2 cellular contexts compared by ENCODE assay signal in genomic region chr16:89870440-89870839, GRCh38.
TF ChIP-seq lines count a peak whose summit lies in the region.

No MANE protein-coding gene starts in this region.

TF ChIP-seq in HepG2, 621 proteins besides CTCF, POLR2A, EP300 and RAD21 (continues in another document):
- TF ChIP-seq, protein P1, sequence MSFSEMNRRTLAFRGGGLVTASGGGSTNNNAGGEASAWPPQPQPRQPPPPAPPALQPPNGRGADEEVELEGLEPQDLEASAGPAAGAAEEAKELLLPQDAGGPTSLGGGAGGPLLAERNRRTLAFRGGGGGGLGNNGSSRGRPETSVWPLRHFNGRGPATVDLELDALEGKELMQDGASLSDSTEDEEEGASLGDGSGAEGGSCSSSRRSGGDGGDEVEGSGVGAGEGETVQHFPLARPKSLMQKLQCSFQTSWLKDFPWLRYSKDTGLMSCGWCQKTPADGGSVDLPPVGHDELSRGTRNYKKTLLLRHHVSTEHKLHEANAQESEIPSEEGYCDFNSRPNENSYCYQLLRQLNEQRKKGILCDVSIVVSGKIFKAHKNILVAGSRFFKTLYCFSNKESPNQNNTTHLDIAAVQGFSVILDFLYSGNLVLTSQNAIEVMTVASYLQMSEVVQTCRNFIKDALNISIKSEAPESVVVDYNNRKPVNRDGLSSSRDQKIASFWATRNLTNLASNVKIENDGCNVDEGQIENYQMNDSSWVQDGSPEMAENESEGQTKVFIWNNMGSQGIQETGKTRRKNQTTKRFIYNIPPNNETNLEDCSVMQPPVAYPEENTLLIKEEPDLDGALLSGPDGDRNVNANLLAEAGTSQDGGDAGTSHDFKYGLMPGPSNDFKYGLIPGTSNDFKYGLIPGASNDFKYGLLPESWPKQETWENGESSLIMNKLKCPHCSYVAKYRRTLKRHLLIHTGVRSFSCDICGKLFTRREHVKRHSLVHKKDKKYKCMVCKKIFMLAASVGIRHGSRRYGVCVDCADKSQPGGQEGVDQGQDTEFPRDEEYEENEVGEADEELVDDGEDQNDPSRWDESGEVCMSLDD (CRISPR knock-in tag; IDR thresholded peaks at IDR 0.05; ENCODE audit: borderline replicate concordance), result no peak
- no peak for TF ChIP-seq ZKSCAN1 (IDR thresholded peaks at IDR 0.05; ENCODE audit: low read length)
- no peak for TF ChIP-seq HOXD1 (CRISPR knock-in tag; IDR thresholded peaks at IDR 0.05)
- TF ChIP-seq, protein P2, sequence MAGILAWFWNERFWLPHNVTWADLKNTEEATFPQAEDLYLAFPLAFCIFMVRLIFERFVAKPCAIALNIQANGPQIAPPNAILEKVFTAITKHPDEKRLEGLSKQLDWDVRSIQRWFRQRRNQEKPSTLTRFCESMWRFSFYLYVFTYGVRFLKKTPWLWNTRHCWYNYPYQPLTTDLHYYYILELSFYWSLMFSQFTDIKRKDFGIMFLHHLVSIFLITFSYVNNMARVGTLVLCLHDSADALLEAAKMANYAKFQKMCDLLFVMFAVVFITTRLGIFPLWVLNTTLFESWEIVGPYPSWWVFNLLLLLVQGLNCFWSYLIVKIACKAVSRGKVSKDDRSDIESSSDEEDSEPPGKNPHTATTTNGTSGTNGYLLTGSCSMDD (CRISPR knock-in tag; IDR thresholded peaks at IDR 0.05), result no peak
- no peak for TF ChIP-seq ZIK1 (CRISPR knock-in tag; IDR thresholded peaks at IDR 0.05; ENCODE audit: borderline replicate concordance, low read depth)
- TF ChIP-seq TOPORS (CRISPR knock-in tag; IDR thresholded peaks at IDR 0.05), result peak; percentile 65; the same call in 1 of the 2 replicates
- TF ChIP-seq ZC3H4 (CRISPR knock-in tag; IDR thresholded peaks at IDR 0.05; ENCODE audit: borderline replicate concordance), result no peak
- TF ChIP-seq NFKBIZ (CRISPR knock-in tag; IDR thresholded peaks at IDR 0.05), result no peak
- TF ChIP-seq, protein P3, sequence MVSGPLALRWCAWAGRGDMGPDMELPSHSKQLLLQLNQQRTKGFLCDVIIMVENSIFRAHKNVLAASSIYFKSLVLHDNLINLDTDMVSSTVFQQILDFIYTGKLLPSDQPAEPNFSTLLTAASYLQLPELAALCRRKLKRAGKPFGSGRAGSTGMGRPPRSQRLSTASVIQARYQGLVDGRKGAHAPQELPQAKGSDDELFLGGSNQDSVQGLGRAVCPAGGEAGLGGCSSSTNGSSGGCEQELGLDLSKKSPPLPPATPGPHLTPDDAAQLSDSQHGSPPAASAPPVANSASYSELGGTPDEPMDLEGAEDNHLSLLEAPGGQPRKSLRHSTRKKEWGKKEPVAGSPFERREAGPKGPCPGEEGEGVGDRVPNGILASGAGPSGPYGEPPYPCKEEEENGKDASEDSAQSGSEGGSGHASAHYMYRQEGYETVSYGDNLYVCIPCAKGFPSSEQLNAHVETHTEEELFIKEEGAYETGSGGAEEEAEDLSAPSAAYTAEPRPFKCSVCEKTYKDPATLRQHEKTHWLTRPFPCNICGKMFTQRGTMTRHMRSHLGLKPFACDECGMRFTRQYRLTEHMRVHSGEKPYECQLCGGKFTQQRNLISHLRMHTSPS (CRISPR knock-in tag; IDR thresholded peaks at IDR 0.05; ENCODE audit: low read depth), result no peak
- TF ChIP-seq, protein P4, sequence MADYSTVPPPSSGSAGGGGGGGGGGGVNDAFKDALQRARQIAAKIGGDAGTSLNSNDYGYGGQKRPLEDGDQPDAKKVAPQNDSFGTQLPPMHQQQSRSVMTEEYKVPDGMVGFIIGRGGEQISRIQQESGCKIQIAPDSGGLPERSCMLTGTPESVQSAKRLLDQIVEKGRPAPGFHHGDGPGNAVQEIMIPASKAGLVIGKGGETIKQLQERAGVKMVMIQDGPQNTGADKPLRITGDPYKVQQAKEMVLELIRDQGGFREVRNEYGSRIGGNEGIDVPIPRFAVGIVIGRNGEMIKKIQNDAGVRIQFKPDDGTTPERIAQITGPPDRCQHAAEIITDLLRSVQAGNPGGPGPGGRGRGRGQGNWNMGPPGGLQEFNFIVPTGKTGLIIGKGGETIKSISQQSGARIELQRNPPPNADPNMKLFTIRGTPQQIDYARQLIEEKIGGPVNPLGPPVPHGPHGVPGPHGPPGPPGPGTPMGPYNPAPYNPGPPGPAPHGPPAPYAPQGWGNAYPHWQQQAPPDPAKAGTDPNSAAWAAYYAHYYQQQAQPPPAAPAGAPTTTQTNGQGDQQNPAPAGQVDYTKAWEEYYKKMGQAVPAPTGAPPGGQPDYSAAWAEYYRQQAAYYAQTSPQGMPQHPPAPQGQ (CRISPR knock-in tag; IDR thresholded peaks at IDR 0.05; ENCODE audit: borderline replicate concordance), result no peak
- 0 out of 2 replicates have a peak, but pooled peaks have one; percentile 30 for TF ChIP-seq ARID2 (CRISPR knock-in tag; IDR thresholded peaks at IDR 0.05; ENCODE audit: borderline replicate concordance)
- TF ChIP-seq, protein P5, sequence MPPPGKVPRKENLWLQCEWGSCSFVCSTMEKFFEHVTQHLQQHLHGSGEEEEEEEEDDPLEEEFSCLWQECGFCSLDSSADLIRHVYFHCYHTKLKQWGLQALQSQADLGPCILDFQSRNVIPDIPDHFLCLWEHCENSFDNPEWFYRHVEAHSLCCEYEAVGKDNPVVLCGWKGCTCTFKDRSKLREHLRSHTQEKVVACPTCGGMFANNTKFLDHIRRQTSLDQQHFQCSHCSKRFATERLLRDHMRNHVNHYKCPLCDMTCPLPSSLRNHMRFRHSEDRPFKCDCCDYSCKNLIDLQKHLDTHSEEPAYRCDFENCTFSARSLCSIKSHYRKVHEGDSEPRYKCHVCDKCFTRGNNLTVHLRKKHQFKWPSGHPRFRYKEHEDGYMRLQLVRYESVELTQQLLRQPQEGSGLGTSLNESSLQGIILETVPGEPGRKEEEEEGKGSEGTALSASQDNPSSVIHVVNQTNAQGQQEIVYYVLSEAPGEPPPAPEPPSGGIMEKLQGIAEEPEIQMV (CRISPR knock-in tag; IDR thresholded peaks at IDR 0.05; ENCODE audit: low read depth), result no peak
- TF ChIP-seq ZNF136 (CRISPR knock-in tag; IDR thresholded peaks at IDR 0.05; ENCODE audit: low read depth), result no peak
- TF ChIP-seq ZNF580 (CRISPR knock-in tag; IDR thresholded peaks at IDR 0.05; ENCODE audit: borderline replicate concordance, low read depth), result no peak
- no peak for TF ChIP-seq ZSCAN29 (CRISPR knock-in tag; conservative IDR thresholded peaks at IDR 0.05)
- no peak for TF ChIP-seq PLSCR1 (CRISPR knock-in tag; IDR thresholded peaks at IDR 0.05; ENCODE audit: borderline replicate concordance)
- TF ChIP-seq ISL2 (CRISPR knock-in tag; IDR thresholded peaks at IDR 0.05), result no peak
- TF ChIP-seq ZNF501 (CRISPR knock-in tag; IDR thresholded peaks at IDR 0.05), result no peak

TF ChIP-seq in HEK293, 187 proteins besides CTCF, POLR2A, EP300 and RAD21:
- 0 out of 2 replicates have a peak, but pooled peaks have one; percentile 15 for TF ChIP-seq SCRT1 (tag by site-specific recombination; IDR thresholded peaks at IDR 0.05; ENCODE audit: borderline replicate concordance)
- 0 out of 2 replicates have a peak, but pooled peaks have one; percentile 20 for TF ChIP-seq SCRT2 (tag by site-specific recombination; IDR thresholded peaks at IDR 0.05)
- TF ChIP-seq HOXA7 (CRISPR knock-in tag; IDR thresholded peaks at IDR 0.05; ENCODE audit: borderline replicate concordance), result no peak
- TF ChIP-seq, protein P6, sequence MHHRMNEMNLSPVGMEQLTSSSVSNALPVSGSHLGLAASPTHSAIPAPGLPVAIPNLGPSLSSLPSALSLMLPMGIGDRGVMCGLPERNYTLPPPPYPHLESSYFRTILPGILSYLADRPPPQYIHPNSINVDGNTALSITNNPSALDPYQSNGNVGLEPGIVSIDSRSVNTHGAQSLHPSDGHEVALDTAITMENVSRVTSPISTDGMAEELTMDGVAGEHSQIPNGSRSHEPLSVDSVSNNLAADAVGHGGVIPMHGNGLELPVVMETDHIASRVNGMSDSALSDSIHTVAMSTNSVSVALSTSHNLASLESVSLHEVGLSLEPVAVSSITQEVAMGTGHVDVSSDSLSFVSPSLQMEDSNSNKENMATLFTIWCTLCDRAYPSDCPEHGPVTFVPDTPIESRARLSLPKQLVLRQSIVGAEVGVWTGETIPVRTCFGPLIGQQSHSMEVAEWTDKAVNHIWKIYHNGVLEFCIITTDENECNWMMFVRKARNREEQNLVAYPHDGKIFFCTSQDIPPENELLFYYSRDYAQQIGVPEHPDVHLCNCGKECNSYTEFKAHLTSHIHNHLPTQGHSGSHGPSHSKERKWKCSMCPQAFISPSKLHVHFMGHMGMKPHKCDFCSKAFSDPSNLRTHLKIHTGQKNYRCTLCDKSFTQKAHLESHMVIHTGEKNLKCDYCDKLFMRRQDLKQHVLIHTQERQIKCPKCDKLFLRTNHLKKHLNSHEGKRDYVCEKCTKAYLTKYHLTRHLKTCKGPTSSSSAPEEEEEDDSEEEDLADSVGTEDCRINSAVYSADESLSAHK (tag by site-specific recombination; IDR thresholded peaks at IDR 0.05), result no peak
- TF ChIP-seq ZNF302 (tag by site-specific recombination; IDR thresholded peaks at IDR 0.05; ENCODE audit: low read depth), result no peak
- no peak for TF ChIP-seq ZNF16 (tag by site-specific recombination; IDR thresholded peaks at IDR 0.05; ENCODE audit: low read depth)
- TF ChIP-seq ZSCAN30 (tag by site-specific recombination; IDR thresholded peaks at IDR 0.05), result no peak
- TF ChIP-seq ZNF394 (tag by site-specific recombination; IDR thresholded peaks at IDR 0.05; ENCODE audit: borderline replicate concordance), result no peak
- no peak for TF ChIP-seq ZNF670 (tag by site-specific recombination; IDR thresholded peaks at IDR 0.05; ENCODE audit: low read depth)
